8 cellular contexts compared by ENCODE assay signal in genomic region chr12:29088611-29089219, GRCh38.
A peak's percentile ranks its signal among the peaks of the same experiment; 100 is the strongest.
DNase-seq lines count a peak whose midpoint lies in the region; ATAC-seq, FAIRE-seq and TF ChIP-seq lines count a peak whose summit lies in the region.

No MANE protein-coding gene starts in this region.

- H3K36me3 Mint-ChIP-seq in CD14-positive monocyte: no peaks in the 10 kb centered on the region

- no peak overlapping the region for H3K4me3 Mint-ChIP-seq in CD14-positive monocyte

- peak overlapping the region in 1 of 7 donors; percentile 75 for H3K27ac Mint-ChIP-seq in CD14-positive monocyte

- H3K9me3 Mint-ChIP-seq in CD14-positive monocyte: peaks cover 4 to 17% (median 6%) of the 10 kb centered on the region in 7 donors

- FAIRE-seq in HTR-8/SVneo (lab: Jason Lieb, UNC): no peak

- peak; percentile 72 for TF ChIP-seq CTCF in CD14-positive monocyte (IDR thresholded peaks at IDR 0.05)

- no peaks in the 10 kb centered on the region for H3K4me1 Mint-ChIP-seq in CD14-positive monocyte

- DNase-seq in CD14-positive monocyte (ENCODE audit: low spot score): no peak
- peak; percentile 51 for DNase-seq in HT-29 (ENCODE audit: low spot score)
- peak; percentile 1 for DNase-seq in SKM-1 (lab: John Stamatoyannopoulos, UW; ENCODE audit: unreplicated experiment)
- peak; percentile 22 for DNase-seq in hepatic stellate cell (ENCODE audit: low spot score)
- no peak for DNase-seq in NCI-H2196 treated with DMSO at 0.1 percent for 48 hours (lab: John Stamatoyannopoulos, UW; ENCODE audit: unreplicated experiment)
- no peak for DNase-seq in HTR-8/SVneo (ENCODE audit: insufficient read length, low spot score)

- intact Hi-C loops in CD14-positive monocyte (cut with micrococcal nuclease): loop anchor here in 1 of 2 donors (10.0 kb wide), 1 partner anchor 226 kb away; no protein-coding TSS in a partner anchor

- no peak for ATAC-seq in HG03159 (IDR thresholded peaks at IDR 0.05; ENCODE audit: unreplicated experiment)
- ATAC-seq in HG03439 (IDR thresholded peaks at IDR 0.05; ENCODE audit: unreplicated experiment): no peak

- H3K27me3 Mint-ChIP-seq in CD14-positive monocyte (ENCODE audit: low read depth in 3 of 3): no peaks in the 10 kb centered on the region

Comparison
In these comparisons a context has a peak if more than half of its experiments do, and no peak if none do; other contexts are left out.
1. DNase-seq: peak in HT-29 (single experiment), SKM-1 (single experiment) and hepatic stellate cell (single experiment); none in CD14-positive monocyte (single experiment), NCI-H2196 treated with DMSO at 0.1 percent for 48 hours (single experiment) and HTR-8/SVneo (single experiment).